ENCODE assay signal across 20 cellular contexts in genomic region chr5:2562036-2562435, GRCh38.
DNase-seq lines count a peak whose midpoint lies in the region; ATAC-seq and TF ChIP-seq lines count a peak whose summit lies in the region.
"Had no signal": no experiment of that assay in that cellular context is flagged by ENCODE, and none has a peak within 500 bp of the region (broad histone marks: within the 10 kb centered on the region; RNA-seq: fewer than 3 reads in every experiment).

No MANE protein-coding gene starts in this region.

- ATAC-seq in esophagus mucosa (peak; percentile 11), upper lobe of right lung (no peak), HG02884 (IDR thresholded peaks at IDR 0.05; ENCODE audit: unreplicated experiment) (no peak)
- ATAC-seq: A549 had no signal

- H3K9me3 ChIP-seq in MG63 (no peaks in the 10 kb centered on the region), upper lobe of right lung (no peaks in the 10 kb centered on the region)
- H3K9me3 ChIP-seq: A549, HAP-1 had no signal

- no peaks in the 10 kb centered on the region for H3K36me3 ChIP-seq in MG63
- H3K36me3 ChIP-seq in upper lobe of right lung = no peaks in the 10 kb centered on the region
- H3K36me3 ChIP-seq: HAP-1 had no signal

- no peak overlapping the region for H3K27ac ChIP-seq in upper lobe of right lung
- H3K27ac ChIP-seq: A549 had no signal

- H3K27me3 ChIP-seq in MG63 = 0 out of 2 replicates have a peak, but pooled peaks cover 5% of the 10 kb centered on the region
- no peaks in the 10 kb centered on the region for H3K27me3 ChIP-seq in upper lobe of right lung

- intact Hi-C loops in posterior vena cava (cut with DNase I) (no loop called here), upper lobe of right lung (cut with DNase I) (no loop called here)

- H3K4me1 ChIP-seq in upper lobe of right lung = no peaks in the 10 kb centered on the region
- H3K4me1 ChIP-seq: A549, HAP-1 had no signal

- DNase-seq in Daoy (ENCODE audit: low read depth) = peak; percentile 43
- peak; percentile 44 for DNase-seq in MG63
- DNase-seq in posterior vena cava (ENCODE audit: low spot score) = peak; percentile 76
- no peak for DNase-seq in activated naive CD4-positive, alpha-beta T cell (lab: John Stamatoyannopoulos, UW)
- DNase-seq in upper lobe of right lung = no peak
- DNase-seq: 8988T; ACHN; AML-193; C1 segment of cervical spinal cord; Calu3; CD4-positive, alpha-beta memory T cell; COR-L47; DMS53; DMS79 treated with DMSO at 0.1 percent for 48 hours; GOT3; HFFc6 had no signal

- TF ChIP-seq CTCF in upper lobe of right lung (IDR thresholded peaks at IDR 0.05) = no peak

- H3K4me3 ChIP-seq in MG63 (no peak overlapping the region), upper lobe of right lung (no peak overlapping the region)
- H3K4me3 ChIP-seq: A549, HAP-1 had no signal

Comparison
In these comparisons a context has a peak if more than half of its experiments do, and no peak if none do; other contexts are left out.
1. DNase-seq: peak in Daoy (single experiment), MG63 (single experiment) and posterior vena cava (single experiment); none in activated naive CD4-positive, alpha-beta T cell (0 of 4) and upper lobe of right lung (single experiment).